In the genomic region with DNA sequence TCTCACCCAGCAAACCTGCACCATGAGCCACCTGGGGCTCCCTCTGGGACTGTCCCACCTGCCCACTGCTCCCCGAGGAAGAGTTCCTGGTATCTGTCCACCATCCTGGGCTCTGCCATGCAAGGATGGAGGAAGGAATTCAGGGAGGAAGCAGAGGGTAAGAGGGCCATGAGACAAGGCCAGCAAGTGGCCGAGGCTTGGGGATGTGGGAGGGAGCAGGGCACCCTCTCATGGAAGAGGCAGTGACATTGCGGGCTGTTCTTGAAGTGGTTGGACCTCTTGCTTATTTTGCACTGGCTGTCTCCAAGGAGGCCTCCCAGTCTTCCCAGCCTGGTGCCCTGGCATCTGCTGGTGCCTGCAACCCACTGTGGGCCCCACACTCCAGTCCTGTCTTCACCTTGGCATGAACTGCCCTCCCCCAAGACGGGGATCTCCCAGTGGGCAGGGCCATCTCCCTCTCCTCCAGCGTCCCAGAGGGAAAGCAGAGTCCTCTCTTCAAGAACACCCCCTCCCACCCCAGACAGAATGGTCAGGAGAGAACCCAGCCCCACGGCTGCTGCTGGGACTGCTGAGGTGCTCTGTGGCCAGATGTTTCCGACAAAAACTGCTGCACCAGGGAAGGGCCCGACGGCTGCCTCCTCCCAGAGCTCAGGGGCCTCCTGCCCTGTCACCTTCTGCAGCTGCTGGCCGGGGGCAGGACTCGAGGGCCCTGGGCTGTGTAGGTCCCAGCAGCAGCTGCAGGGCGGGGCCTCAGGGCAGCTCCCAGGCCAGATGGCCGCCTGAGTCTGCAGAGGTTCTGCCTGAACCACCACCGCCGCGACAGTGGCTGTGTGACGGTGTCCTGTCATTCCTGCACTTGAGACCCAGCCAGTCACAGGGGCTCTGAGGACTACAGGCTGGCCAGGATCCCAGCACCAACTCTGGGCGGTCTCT, we compare ENCODE assay signal across 2 cellular contexts.
TF ChIP-seq lines count a peak whose summit lies in the region.

No MANE protein-coding gene starts in this region.

TF ChIP-seq in IMR-90, 13 proteins besides CTCF, POLR2A, EP300 and RAD21:
- TF ChIP-seq MXI1 (IDR thresholded peaks at IDR 0.05; ENCODE audit: borderline replicate concordance, low read depth, low read length) (no peak), NFE2L2 (IDR thresholded peaks at IDR 0.05; ENCODE audit: low read depth, low read length) (no peak), SMC3 (IDR thresholded peaks at IDR 0.05; ENCODE audit: low read depth, low read length) (no peak), CEBPB (IDR thresholded peaks at IDR 0.05; ENCODE audit: low read depth, low read length) (no peak)

TF ChIP-seq in SK-N-SH treated with all-trans-retinoic acid at 6 μM for 48 hours, 23 proteins besides CTCF, POLR2A, EP300 and RAD21:
- TF ChIP-seq ZNF565 (CRISPR knock-in tag; conservative IDR thresholded peaks at IDR 0.05; ENCODE audit: low read depth), result no peak
- TF ChIP-seq, protein P1, sequence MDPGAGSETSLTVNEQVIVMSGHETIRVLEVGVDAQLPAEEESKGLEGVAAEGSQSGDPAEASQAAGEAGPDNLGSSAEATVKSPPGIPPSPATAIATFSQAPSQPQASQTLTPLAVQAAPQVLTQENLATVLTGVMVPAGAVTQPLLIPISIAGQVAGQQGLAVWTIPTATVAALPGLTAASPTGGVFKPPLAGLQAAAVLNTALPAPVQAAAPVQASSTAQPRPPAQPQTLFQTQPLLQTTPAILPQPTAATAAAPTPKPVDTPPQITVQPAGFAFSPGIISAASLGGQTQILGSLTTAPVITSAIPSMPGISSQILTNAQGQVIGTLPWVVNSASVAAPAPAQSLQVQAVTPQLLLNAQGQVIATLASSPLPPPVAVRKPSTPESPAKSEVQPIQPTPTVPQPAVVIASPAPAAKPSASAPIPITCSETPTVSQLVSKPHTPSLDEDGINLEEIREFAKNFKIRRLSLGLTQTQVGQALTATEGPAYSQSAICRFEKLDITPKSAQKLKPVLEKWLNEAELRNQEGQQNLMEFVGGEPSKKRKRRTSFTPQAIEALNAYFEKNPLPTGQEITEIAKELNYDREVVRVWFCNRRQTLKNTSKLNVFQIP (CRISPR knock-in tag; IDR thresholded peaks at IDR 0.05; ENCODE audit: borderline replicate concordance, low read depth), result no peak
- TF ChIP-seq, protein P2, sequence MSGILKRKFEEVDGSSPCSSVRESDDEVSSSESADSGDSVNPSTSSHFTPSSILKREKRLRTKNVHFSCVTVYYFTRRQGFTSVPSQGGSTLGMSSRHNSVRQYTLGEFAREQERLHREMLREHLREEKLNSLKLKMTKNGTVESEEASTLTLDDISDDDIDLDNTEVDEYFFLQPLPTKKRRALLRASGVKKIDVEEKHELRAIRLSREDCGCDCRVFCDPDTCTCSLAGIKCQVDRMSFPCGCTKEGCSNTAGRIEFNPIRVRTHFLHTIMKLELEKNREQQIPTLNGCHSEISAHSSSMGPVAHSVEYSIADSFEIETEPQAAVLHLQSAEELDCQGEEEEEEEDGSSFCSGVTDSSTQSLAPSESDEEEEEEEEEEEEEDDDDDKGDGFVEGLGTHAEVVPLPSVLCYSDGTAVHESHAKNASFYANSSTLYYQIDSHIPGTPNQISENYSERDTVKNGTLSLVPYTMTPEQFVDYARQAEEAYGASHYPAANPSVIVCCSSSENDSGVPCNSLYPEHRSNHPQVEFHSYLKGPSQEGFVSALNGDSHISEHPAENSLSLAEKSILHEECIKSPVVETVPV (CRISPR knock-in tag; IDR thresholded peaks at IDR 0.05), result no peak
- no peak for TF ChIP-seq PPARA (CRISPR knock-in tag; IDR thresholded peaks at IDR 0.05; ENCODE audit: borderline replicate concordance)
- TF ChIP-seq GLIS3 (CRISPR knock-in tag; IDR thresholded peaks at IDR 0.05), result no peak
- TF ChIP-seq TOX (CRISPR knock-in tag; IDR thresholded peaks at IDR 0.05; ENCODE audit: borderline replicate concordance), result no peak
- TF ChIP-seq ZC3H10 (CRISPR knock-in tag; IDR thresholded peaks at IDR 0.05), result no peak
- TF ChIP-seq TCF4 (CRISPR knock-in tag; IDR thresholded peaks at IDR 0.05; ENCODE audit: borderline replicate concordance), result no peak
- TF ChIP-seq SNAI2 (CRISPR knock-in tag; IDR thresholded peaks at IDR 0.05), result no peak
- TF ChIP-seq, protein P3, sequence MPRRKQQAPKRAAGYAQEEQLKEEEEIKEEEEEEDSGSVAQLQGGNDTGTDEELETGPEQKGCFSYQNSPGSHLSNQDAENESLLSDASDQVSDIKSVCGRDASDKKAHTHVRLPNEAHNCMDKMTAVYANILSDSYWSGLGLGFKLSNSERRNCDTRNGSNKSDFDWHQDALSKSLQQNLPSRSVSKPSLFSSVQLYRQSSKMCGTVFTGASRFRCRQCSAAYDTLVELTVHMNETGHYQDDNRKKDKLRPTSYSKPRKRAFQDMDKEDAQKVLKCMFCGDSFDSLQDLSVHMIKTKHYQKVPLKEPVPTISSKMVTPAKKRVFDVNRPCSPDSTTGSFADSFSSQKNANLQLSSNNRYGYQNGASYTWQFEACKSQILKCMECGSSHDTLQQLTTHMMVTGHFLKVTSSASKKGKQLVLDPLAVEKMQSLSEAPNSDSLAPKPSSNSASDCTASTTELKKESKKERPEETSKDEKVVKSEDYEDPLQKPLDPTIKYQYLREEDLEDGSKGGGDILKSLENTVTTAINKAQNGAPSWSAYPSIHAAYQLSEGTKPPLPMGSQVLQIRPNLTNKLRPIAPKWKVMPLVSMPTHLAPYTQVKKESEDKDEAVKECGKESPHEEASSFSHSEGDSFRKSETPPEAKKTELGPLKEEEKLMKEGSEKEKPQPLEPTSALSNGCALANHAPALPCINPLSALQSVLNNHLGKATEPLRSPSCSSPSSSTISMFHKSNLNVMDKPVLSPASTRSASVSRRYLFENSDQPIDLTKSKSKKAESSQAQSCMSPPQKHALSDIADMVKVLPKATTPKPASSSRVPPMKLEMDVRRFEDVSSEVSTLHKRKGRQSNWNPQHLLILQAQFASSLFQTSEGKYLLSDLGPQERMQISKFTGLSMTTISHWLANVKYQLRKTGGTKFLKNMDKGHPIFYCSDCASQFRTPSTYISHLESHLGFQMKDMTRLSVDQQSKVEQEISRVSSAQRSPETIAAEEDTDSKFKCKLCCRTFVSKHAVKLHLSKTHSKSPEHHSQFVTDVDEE (CRISPR knock-in tag; IDR thresholded peaks at IDR 0.05), result no peak
- TF ChIP-seq ZNF70 (CRISPR knock-in tag; IDR thresholded peaks at IDR 0.05), result no peak
- TF ChIP-seq, protein P4, sequence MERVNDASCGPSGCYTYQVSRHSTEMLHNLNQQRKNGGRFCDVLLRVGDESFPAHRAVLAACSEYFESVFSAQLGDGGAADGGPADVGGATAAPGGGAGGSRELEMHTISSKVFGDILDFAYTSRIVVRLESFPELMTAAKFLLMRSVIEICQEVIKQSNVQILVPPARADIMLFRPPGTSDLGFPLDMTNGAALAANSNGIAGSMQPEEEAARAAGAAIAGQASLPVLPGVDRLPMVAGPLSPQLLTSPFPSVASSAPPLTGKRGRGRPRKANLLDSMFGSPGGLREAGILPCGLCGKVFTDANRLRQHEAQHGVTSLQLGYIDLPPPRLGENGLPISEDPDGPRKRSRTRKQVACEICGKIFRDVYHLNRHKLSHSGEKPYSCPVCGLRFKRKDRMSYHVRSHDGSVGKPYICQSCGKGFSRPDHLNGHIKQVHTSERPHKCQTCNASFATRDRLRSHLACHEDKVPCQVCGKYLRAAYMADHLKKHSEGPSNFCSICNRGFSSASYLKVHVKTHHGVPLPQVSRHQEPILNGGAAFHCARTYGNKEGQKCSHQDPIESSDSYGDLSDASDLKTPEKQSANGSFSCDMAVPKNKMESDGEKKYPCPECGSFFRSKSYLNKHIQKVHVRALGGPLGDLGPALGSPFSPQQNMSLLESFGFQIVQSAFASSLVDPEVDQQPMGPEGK (CRISPR knock-in tag; IDR thresholded peaks at IDR 0.05; ENCODE audit: borderline replicate concordance), result no peak
